Comparison of ENCODE assay signal across 12 cellular contexts in genomic region chr13:20461481-20461859, GRCh38.
DNase-seq lines count a peak whose midpoint lies in the region; ATAC-seq and TF ChIP-seq lines count a peak whose summit lies in the region.
"Had no signal": no experiment of that assay in that cellular context is flagged by ENCODE, and none has a peak within 500 bp of the region (broad histone marks: within the 10 kb centered on the region; RNA-seq: fewer than 3 reads in every experiment).

No MANE protein-coding gene starts in this region.

- H3K27ac Mint-ChIP-seq in HFFc6 = no peak overlapping the region
- peak overlapping the region; percentile 93 for H3K27ac Mint-ChIP-seq in activated naive CD8-positive, alpha-beta T cell treated with anti-CD3 and anti-CD28 coated beads, Interleukin-2, amount 50 U/mL, for 24 hours
- H3K27ac Mint-ChIP-seq: memory B cell had no signal

- DNase-seq in A673 (ENCODE audit: low spot score) (peak; percentile 24), HFFc6 (peak; percentile 4), lung microvascular endothelial cell (ENCODE audit: low read depth in 2 of 2) (peak; percentile 34 to 60), NCI-H82 (lab: John Stamatoyannopoulos, UW) (no peak), putamen (ENCODE audit: low spot score) (no peak), substantia nigra (lab: John Stamatoyannopoulos, UW) (no peak)
- DNase-seq in activated naive CD8-positive, alpha-beta T cell treated with anti-CD3 and anti-CD28 coated beads, Interleukin-2, amount 50 U/mL, for 24 hours = peak; percentile 51
- DNase-seq: esophagus squamous epithelium, spleen, upper lobe of right lung had no signal

- no peaks in the 10 kb centered on the region for H3K36me3 ChIP-seq in A673 (ENCODE audit: insufficient read depth, low read length, poor library complexity, severe bottlenecking)
- H3K36me3 ChIP-seq: esophagus squamous epithelium, spleen, upper lobe of right lung had no signal

- peaks cover 12% of the 10 kb centered on the region for H3K27me3 Mint-ChIP-seq in HFFc6 (ENCODE audit: insufficient read depth)
- no peaks in the 10 kb centered on the region for H3K27me3 Mint-ChIP-seq in activated naive CD8-positive, alpha-beta T cell treated with anti-CD3 and anti-CD28 coated beads, Interleukin-2, amount 50 U/mL, for 24 hours
- H3K27me3 Mint-ChIP-seq: memory B cell had no signal

- H3K27me3 ChIP-seq in A673 (replicated peaks; ENCODE audit: insufficient read depth, low read depth, low read length, poor library complexity) = no peaks in the 10 kb centered on the region
- H3K27me3 ChIP-seq: esophagus squamous epithelium, spleen, upper lobe of right lung had no signal

- POLR2A ChIA-PET in A673 (lab: Charles Lee; ENCODE audit: low non-redundant PET) = no interaction called here

- peak; percentile 87 for ATAC-seq in activated naive CD8-positive, alpha-beta T cell treated with anti-CD3 and anti-CD28 coated beads, Interleukin-2, amount 50 U/mL, for 24 hours
- no peak for ATAC-seq in HG03196 (IDR thresholded peaks at IDR 0.05; ENCODE audit: unreplicated experiment)
- ATAC-seq: upper lobe of right lung had no signal

- CTCF ChIA-PET in A673 (lab: Charles Lee) = no interaction called here

- no peak overlapping the region for H3K4me3 ChIP-seq in A673 (ENCODE audit: low read depth, low read length, poor library complexity, severe bottlenecking)
- H3K4me3 ChIP-seq: esophagus squamous epithelium, spleen, upper lobe of right lung had no signal

- H3K9me3 Mint-ChIP-seq in HFFc6 = no peaks in the 10 kb centered on the region
- H3K9me3 Mint-ChIP-seq in activated naive CD8-positive, alpha-beta T cell treated with anti-CD3 and anti-CD28 coated beads, Interleukin-2, amount 50 U/mL, for 24 hours = peaks cover 4% of the 10 kb centered on the region
- H3K9me3 Mint-ChIP-seq: memory B cell had no signal

- H3K27ac ChIP-seq in A673 (ENCODE audit: low read depth, low read length, poor library complexity, severe bottlenecking) (peak overlapping the region; percentile 49), substantia nigra (ENCODE audit: low read depth, low read length, poor library complexity, severe bottlenecking) (no peak overlapping the region)
- H3K27ac ChIP-seq: spleen, upper lobe of right lung had no signal

- H3K36me3 Mint-ChIP-seq in HFFc6 (ENCODE audit: low read depth) = no peaks in the 10 kb centered on the region
- H3K36me3 Mint-ChIP-seq in activated naive CD8-positive, alpha-beta T cell treated with anti-CD3 and anti-CD28 coated beads, Interleukin-2, amount 50 U/mL, for 24 hours (ENCODE audit: low read depth) = no peaks in the 10 kb centered on the region

- no TSS peak for BruUV-seq in A673 (replicated peaks; lab: Mats Ljungman, UMichigan)

- H3K4me1 Mint-ChIP-seq in HFFc6 (ENCODE audit: low read depth) = peaks cover 15% of the 10 kb centered on the region
- peaks cover 49% of the 10 kb centered on the region for H3K4me1 Mint-ChIP-seq in activated naive CD8-positive, alpha-beta T cell treated with anti-CD3 and anti-CD28 coated beads, Interleukin-2, amount 50 U/mL, for 24 hours

- no peaks in the 10 kb centered on the region for H3K9me3 ChIP-seq in A673 (ENCODE audit: low read depth, low read length, poor library complexity, severe bottlenecking)
- H3K9me3 ChIP-seq: esophagus squamous epithelium, spleen, upper lobe of right lung had no signal

- H3K4me3 Mint-ChIP-seq in HFFc6 = no peak overlapping the region
- peak overlapping the region; percentile 38 for H3K4me3 Mint-ChIP-seq in activated naive CD8-positive, alpha-beta T cell treated with anti-CD3 and anti-CD28 coated beads, Interleukin-2, amount 50 U/mL, for 24 hours
- H3K4me3 Mint-ChIP-seq: memory B cell had no signal

- intact Hi-C loops in A673 (cut with micrococcal nuclease; ENCODE audit: unreplicated experiment) = no loop called here

- TF ChIP-seq CTCF in A673 (conservative IDR thresholded peaks at IDR 0.05; ENCODE audit: low read depth, low read length) (no peak), HFFc6 (IDR thresholded peaks at IDR 0.05) (no peak)

- H3K4me1 ChIP-seq in A673 (ENCODE audit: insufficient read depth, low read length, poor library complexity, severe bottlenecking) = peaks cover 27% of the 10 kb centered on the region
- H3K4me1 ChIP-seq: spleen, upper lobe of right lung had no signal

Comparison
In these comparisons a context has a peak if more than half of its experiments do, and no peak if none do; other contexts are left out.
1. DNase-seq: peak in A673 (single experiment), HFFc6 (single experiment), activated naive CD8-positive, alpha-beta T cell treated with anti-CD3 and anti-CD28 coated beads, Interleukin-2, amount 50 U/mL, for 24 hours (single experiment) and lung microvascular endothelial cell (2 of 2); none in NCI-H82 (single experiment), putamen (single experiment) and substantia nigra (0 of 49).